In genomic region chr18:22186484-22186971, GRCh38 we compare ENCODE assay signal across 17 cellular contexts. TPM values are rescaled to one million over a fixed set of nuclear protein-coding genes. Genes with fewer than 3 reads are reported as not detected.
A peak's percentile ranks its signal among the peaks of the same experiment; 100 is the strongest.
DNase-seq lines count a peak whose midpoint lies in the region; ATAC-seq and TF ChIP-seq lines count a peak whose summit lies in the region.
"Had no signal": no experiment of that assay in that cellular context is flagged by ENCODE, and none has a peak within 500 bp of the region (broad histone marks: within the 10 kb centered on the region; RNA-seq: fewer than 3 reads in every experiment).

No MANE protein-coding gene starts in this region.

- TF ChIP-seq CTCF in left ventricle myocardium inferior (IDR thresholded peaks at IDR 0.05; ENCODE audit: borderline replicate concordance): no peak

- peak; percentile 12 for DNase-seq in Caki2 (ENCODE audit: low read depth)
- DNase-seq in amniotic epithelial cell (ENCODE audit: low read depth): peak; percentile 82
- DNase-seq in left ventricle myocardium inferior: no peak
- peak; percentile 48 for DNase-seq in renal cortical epithelial cell (ENCODE audit: low read depth)
- DNase-seq in NCI-H446 (lab: John Stamatoyannopoulos, UW): no peak
- no peak for DNase-seq in NCI-H2227 treated with DMSO at 0.1 percent for 48 hours (lab: John Stamatoyannopoulos, UW)
- DNase-seq in iPS-NIHi11 (ENCODE audit: low spot score): no peak
- DNase-seq: activated effector memory CD4-positive, alpha-beta T cell treated with Interleukin-2 at 50 U/mL for 16 hours; HCEC 1CT; NCI-H2029 treated with DMSO at 0.1 percent for 48 hours; NCI-H526 treated with DMSO at 0.1 percent for 48 hours; PC-9; right lobe of liver; stimulated activated CD4-positive, alpha-beta T cell treated with anti-CD3 and anti-CD28 coated beads, Interleukin-2, amount 100 ng/mL, for 48 hours; T-cell had no signal

- H3K36me3 ChIP-seq in left ventricle myocardium inferior: peaks cover 53% of the 10 kb centered on the region

- H3K4me3 ChIP-seq in left ventricle myocardium inferior: peak overlapping the region; percentile 36
- H3K4me3 ChIP-seq: PC-9, right lobe of liver had no signal

- H3K27me3 ChIP-seq in left ventricle myocardium inferior (ENCODE audit: low read depth): no peaks in the 10 kb centered on the region
- H3K27me3 ChIP-seq: right lobe of liver had no signal

- peaks cover 100% of the 10 kb centered on the region for H3K4me1 ChIP-seq in left ventricle myocardium inferior
- H3K4me1 ChIP-seq: right lobe of liver had no signal

- ATAC-seq in GM18520 (IDR thresholded peaks at IDR 0.05; ENCODE audit: unreplicated experiment): no peak
- ATAC-seq: right lobe of liver, T-cell, WTC11 had no signal

- intact Hi-C loops in left ventricle myocardium inferior (cut with micrococcal nuclease): loop anchor here (10.0 kb wide), 1 partner anchor 158 kb away; no protein-coding TSS in a partner anchor

- H3K9me3 ChIP-seq in left ventricle myocardium inferior (replicated peaks): no peaks in the 10 kb centered on the region
- H3K9me3 ChIP-seq: right lobe of liver had no signal

- in situ Hi-C loops in Caki2 (cut with HindIII; ENCODE audit: low pct_unique_long_range_greater_than_20kb, low sequenced_read_pairs): no loop called here

- H3K27ac ChIP-seq in left ventricle myocardium inferior (replicated peaks): peak overlapping the region; percentile 100
- H3K27ac ChIP-seq: PC-9, right lobe of liver had no signal

RNA-seq across cellular contexts. Expression of gene GATA6, which starts 17.1 kb away (rescaled TPM):
- 6.7 and 8.4 TPM in 2 replicates for total RNA-seq in Caki2 (2014; rRNA removed; shearing (Covaris generic); ENCODE audit: low replicate concordance)
- total RNA-seq in left ventricle myocardium inferior (60.9 TPM), renal cortical epithelial cell (0.35 and 0.45 TPM in 2 replicates)

Comparison
In these comparisons a context has a peak if more than half of its experiments do, and no peak if none do; other contexts are left out.
1. DNase-seq: peak in Caki2 (single experiment), amniotic epithelial cell (single experiment) and renal cortical epithelial cell (single experiment); none in left ventricle myocardium inferior (single experiment), NCI-H446 (0 of 2), NCI-H2227 treated with DMSO at 0.1 percent for 48 hours (single experiment) and iPS-NIHi11 (single experiment).